19 cellular contexts compared by ENCODE assay signal in the genomic region with DNA sequence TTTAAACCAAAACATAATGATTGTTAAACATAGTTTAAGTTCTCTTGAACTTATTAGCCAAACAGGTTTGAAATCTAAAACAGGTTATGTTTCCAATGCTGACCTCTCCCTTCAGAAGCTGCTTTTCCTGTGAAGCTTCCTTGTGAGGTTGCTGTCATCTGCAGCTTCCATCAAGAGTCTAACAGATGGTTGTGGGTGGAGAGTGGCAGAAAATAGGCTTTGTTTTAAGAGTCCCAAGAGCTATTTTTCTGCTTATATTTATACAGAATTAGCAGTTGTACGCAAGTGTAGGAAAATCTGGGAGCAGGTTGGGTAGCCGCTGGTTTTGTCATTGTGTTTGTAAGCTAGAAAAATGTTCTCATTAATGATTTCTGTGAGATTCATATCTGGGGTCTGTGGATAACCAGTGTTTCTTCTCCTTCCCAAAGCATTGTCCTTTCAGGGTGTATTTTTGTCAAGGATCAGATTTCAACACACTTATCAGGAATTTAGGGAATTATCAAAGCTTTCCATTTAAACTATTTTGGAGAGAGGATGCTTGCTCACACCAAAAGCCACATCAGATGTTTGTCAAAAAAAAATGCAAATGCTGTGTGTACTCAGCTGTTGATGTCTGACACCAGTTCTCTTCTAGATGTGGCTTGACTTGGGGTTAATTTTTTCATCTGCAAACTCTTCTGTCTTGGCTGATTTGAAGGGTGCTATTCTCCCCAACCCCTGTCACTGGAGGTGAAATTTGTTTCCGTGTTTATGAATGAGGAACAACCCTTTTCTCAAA.
"Had no signal": no experiment of that assay in that cellular context is flagged by ENCODE, and none has a peak within 500 bp of the region (broad histone marks: within the 10 kb centered on the region; RNA-seq: fewer than 3 reads in every experiment).

No MANE protein-coding gene starts in this region.

- H3K27me3 ChIP-seq: right atrium auricular region, suprapubic skin, transverse colon, vagina had no signal

- H3K4me3 Mint-ChIP-seq: activated CD4-positive, alpha-beta memory T cell treated with anti-CD3 and anti-CD28 coated beads, Interleukin-2, amount 10 ng/mL, durations not matched to agents 7 days and 5 days; activated naive CD4-positive, alpha-beta T cell treated with anti-CD3 and anti-CD28 coated beads, Interleukin-2, amount 10 ng/mL, durations not matched to agents 7 days and 5 days; activated naive CD8-positive, alpha-beta T cell treated with anti-CD3 and anti-CD28 coated beads, Interleukin-2, amount 50 U/mL, for 24 hours; activated T-helper 17 cell treated with anti-CD3 and anti-CD28 coated beads, Interleukin-2, amount 50 U/mL, for 72 hours; brain; naive thymus-derived CD8-positive, alpha-beta T cell; stimulated activated naive CD8-positive, alpha-beta T cell treated with anti-CD3 and anti-CD28 coated beads, Interleukin-15, Interleukin-2, amounts not matched to agents 100 ng/mL and 50 ng/mL, for 24 hours had no signal

- H3K36me3 ChIP-seq: prostate gland, right atrium auricular region, suprapubic skin, transverse colon, vagina had no signal

- H3K4me1 ChIP-seq: prostate gland, right atrium auricular region, suprapubic skin, transverse colon, vagina had no signal

- H3K4me1 Mint-ChIP-seq: activated CD4-positive, alpha-beta memory T cell treated with anti-CD3 and anti-CD28 coated beads, Interleukin-2, amount 10 ng/mL, durations not matched to agents 7 days and 5 days; activated naive CD4-positive, alpha-beta T cell treated with anti-CD3 and anti-CD28 coated beads, Interleukin-2, amount 10 ng/mL, durations not matched to agents 7 days and 5 days; activated naive CD8-positive, alpha-beta T cell treated with anti-CD3 and anti-CD28 coated beads, Interleukin-2, amount 50 U/mL, for 24 hours; activated T-helper 17 cell treated with anti-CD3 and anti-CD28 coated beads, Interleukin-2, amount 50 U/mL, for 72 hours had no signal

- H3K36me3 Mint-ChIP-seq: activated naive CD4-positive, alpha-beta T cell treated with anti-CD3 and anti-CD28 coated beads, Interleukin-2, amount 10 ng/mL, durations not matched to agents 7 days and 5 days; brain; naive thymus-derived CD8-positive, alpha-beta T cell had no signal

- DNase-seq: activated CD4-positive, alpha-beta memory T cell treated with anti-CD3 and anti-CD28 coated beads, Interleukin-2, amount 10 ng/mL, durations not matched to agents 7 days and 5 days; activated CD4-positive, alpha-beta T cell treated with anti-CD3 and anti-CD28 coated beads for 4 hours; activated naive CD4-positive, alpha-beta T cell treated with anti-CD3 and anti-CD28 coated beads, Interleukin-2, amount 10 ng/mL, durations not matched to agents 7 days and 5 days; activated naive CD8-positive, alpha-beta T cell treated with anti-CD3 and anti-CD28 coated beads, Interleukin-2, amount 50 U/mL, for 24 hours; activated T-cell treated with anti-CD3 and anti-CD28 coated beads, Interleukin-2, amount 50 U/mL, for 1 hour; caudate nucleus; mesenchymal stem cell; mucosa of descending colon; naive thymus-derived CD8-positive, alpha-beta T cell; stimulated activated CD4-positive, alpha-beta T cell treated with anti-CD3 and anti-CD28 coated beads, Interleukin-2, amount 100 ng/mL, for 24 hours; transverse colon had no signal

- H3K4me3 ChIP-seq: mucosa of descending colon, prostate gland, right atrium auricular region, suprapubic skin, transverse colon, vagina had no signal

- H3K27ac Mint-ChIP-seq: activated CD4-positive, alpha-beta memory T cell treated with anti-CD3 and anti-CD28 coated beads, Interleukin-2, amount 10 ng/mL, durations not matched to agents 7 days and 5 days; activated naive CD4-positive, alpha-beta T cell treated with anti-CD3 and anti-CD28 coated beads, Interleukin-2, amount 10 ng/mL, durations not matched to agents 7 days and 5 days; activated naive CD8-positive, alpha-beta T cell treated with anti-CD3 and anti-CD28 coated beads, Interleukin-2, amount 50 U/mL, for 24 hours; activated T-helper 17 cell treated with anti-CD3 and anti-CD28 coated beads, Interleukin-2, amount 50 U/mL, for 72 hours; brain; naive thymus-derived CD8-positive, alpha-beta T cell; stimulated activated naive CD8-positive, alpha-beta T cell treated with anti-CD3 and anti-CD28 coated beads, Interleukin-15, Interleukin-2, amounts not matched to agents 100 ng/mL and 50 ng/mL, for 24 hours had no signal

- H3K9me3 Mint-ChIP-seq: activated CD4-positive, alpha-beta memory T cell treated with anti-CD3 and anti-CD28 coated beads, Interleukin-2, amount 10 ng/mL, durations not matched to agents 7 days and 5 days; activated naive CD4-positive, alpha-beta T cell treated with anti-CD3 and anti-CD28 coated beads, Interleukin-2, amount 10 ng/mL, durations not matched to agents 7 days and 5 days; activated naive CD8-positive, alpha-beta T cell treated with anti-CD3 and anti-CD28 coated beads, Interleukin-2, amount 50 U/mL, for 24 hours; activated T-helper 17 cell treated with anti-CD3 and anti-CD28 coated beads, Interleukin-2, amount 50 U/mL, for 72 hours; stimulated activated naive CD8-positive, alpha-beta T cell treated with anti-CD3 and anti-CD28 coated beads, Interleukin-15, Interleukin-2, amounts not matched to agents 100 ng/mL and 50 ng/mL, for 24 hours had no signal

- H3K27me3 Mint-ChIP-seq: activated T-helper 17 cell treated with anti-CD3 and anti-CD28 coated beads, Interleukin-2, amount 50 U/mL, for 72 hours; brain; stimulated activated naive CD8-positive, alpha-beta T cell treated with anti-CD3 and anti-CD28 coated beads, Interleukin-15, Interleukin-2, amounts not matched to agents 100 ng/mL and 50 ng/mL, for 24 hours had no signal

- H3K27ac ChIP-seq: prostate gland, right atrium auricular region, suprapubic skin, transverse colon, vagina had no signal

- H3K9me3 ChIP-seq: mucosa of descending colon, prostate gland, right atrium auricular region, suprapubic skin, transverse colon, vagina had no signal

- FAIRE-seq: TTC549 had no signal
